Comparison of ENCODE assay signal across 2 cellular contexts in the genomic region with DNA sequence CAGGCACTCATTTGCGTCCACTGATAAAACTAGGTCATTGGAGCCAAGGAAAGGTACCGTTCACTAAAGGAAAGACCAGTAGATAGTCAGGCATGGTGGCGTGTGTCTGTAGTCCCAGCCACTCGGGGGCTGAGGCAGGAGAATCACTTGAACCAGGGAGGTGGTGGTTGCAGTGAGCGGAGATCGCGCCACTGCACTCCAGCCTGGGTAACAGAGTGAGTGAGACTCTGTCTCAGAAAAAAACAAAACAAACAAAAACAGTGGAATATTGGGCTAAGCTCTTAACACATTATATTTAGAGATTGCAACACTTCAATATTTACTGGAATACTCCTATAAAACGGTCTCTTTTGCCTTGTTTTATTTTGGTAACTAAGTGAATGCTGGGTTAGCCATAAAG.
TF ChIP-seq lines count a peak whose summit lies in the region.

No MANE protein-coding gene starts in this region.

TF ChIP-seq in WTC11, 78 proteins besides CTCF, POLR2A, EP300 and RAD21:
- TF ChIP-seq ZNF396 (CRISPR knock-in tag; IDR thresholded peaks at IDR 0.05; ENCODE audit: borderline replicate concordance) (no peak), ZNF423 (CRISPR knock-in tag; IDR thresholded peaks at IDR 0.05) (no peak), CREM (CRISPR knock-in tag; IDR thresholded peaks at IDR 0.05) (no peak), SMAD4 (CRISPR knock-in tag; IDR thresholded peaks at IDR 0.05) (no peak), TEAD1 (CRISPR knock-in tag; IDR thresholded peaks at IDR 0.05) (no peak), EMX1 (CRISPR knock-in tag; IDR thresholded peaks at IDR 0.05) (no peak), TCF7 (CRISPR knock-in tag; IDR thresholded peaks at IDR 0.05; ENCODE audit: low read depth) (no peak), NR3C1 (CRISPR knock-in tag; conservative IDR thresholded peaks at IDR 0.05; ENCODE audit: low read depth) (no peak)
- TF ChIP-seq, protein P1, sequence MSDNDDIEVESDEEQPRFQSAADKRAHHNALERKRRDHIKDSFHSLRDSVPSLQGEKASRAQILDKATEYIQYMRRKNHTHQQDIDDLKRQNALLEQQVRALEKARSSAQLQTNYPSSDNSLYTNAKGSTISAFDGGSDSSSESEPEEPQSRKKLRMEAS (CRISPR knock-in tag; IDR thresholded peaks at IDR 0.05): no peak
- TF ChIP-seq, protein P2, sequence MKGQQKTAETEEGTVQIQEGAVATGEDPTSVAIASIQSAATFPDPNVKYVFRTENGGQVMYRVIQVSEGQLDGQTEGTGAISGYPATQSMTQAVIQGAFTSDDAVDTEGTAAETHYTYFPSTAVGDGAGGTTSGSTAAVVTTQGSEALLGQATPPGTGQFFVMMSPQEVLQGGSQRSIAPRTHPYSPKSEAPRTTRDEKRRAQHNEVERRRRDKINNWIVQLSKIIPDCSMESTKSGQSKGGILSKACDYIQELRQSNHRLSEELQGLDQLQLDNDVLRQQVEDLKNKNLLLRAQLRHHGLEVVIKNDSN (CRISPR knock-in tag; IDR thresholded peaks at IDR 0.05): no peak
- TF ChIP-seq, protein P3, sequence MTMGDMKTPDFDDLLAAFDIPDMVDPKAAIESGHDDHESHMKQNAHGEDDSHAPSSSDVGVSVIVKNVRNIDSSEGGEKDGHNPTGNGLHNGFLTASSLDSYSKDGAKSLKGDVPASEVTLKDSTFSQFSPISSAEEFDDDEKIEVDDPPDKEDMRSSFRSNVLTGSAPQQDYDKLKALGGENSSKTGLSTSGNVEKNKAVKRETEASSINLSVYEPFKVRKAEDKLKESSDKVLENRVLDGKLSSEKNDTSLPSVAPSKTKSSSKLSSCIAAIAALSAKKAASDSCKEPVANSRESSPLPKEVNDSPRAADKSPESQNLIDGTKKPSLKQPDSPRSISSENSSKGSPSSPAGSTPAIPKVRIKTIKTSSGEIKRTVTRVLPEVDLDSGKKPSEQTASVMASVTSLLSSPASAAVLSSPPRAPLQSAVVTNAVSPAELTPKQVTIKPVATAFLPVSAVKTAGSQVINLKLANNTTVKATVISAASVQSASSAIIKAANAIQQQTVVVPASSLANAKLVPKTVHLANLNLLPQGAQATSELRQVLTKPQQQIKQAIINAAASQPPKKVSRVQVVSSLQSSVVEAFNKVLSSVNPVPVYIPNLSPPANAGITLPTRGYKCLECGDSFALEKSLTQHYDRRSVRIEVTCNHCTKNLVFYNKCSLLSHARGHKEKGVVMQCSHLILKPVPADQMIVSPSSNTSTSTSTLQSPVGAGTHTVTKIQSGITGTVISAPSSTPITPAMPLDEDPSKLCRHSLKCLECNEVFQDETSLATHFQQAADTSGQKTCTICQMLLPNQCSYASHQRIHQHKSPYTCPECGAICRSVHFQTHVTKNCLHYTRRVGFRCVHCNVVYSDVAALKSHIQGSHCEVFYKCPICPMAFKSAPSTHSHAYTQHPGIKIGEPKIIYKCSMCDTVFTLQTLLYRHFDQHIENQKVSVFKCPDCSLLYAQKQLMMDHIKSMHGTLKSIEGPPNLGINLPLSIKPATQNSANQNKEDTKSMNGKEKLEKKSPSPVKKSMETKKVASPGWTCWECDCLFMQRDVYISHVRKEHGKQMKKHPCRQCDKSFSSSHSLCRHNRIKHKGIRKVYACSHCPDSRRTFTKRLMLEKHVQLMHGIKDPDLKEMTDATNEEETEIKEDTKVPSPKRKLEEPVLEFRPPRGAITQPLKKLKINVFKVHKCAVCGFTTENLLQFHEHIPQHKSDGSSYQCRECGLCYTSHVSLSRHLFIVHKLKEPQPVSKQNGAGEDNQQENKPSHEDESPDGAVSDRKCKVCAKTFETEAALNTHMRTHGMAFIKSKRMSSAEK (CRISPR knock-in tag; IDR thresholded peaks at IDR 0.05; ENCODE audit: borderline replicate concordance): no peak
- TF ChIP-seq, protein P4, sequence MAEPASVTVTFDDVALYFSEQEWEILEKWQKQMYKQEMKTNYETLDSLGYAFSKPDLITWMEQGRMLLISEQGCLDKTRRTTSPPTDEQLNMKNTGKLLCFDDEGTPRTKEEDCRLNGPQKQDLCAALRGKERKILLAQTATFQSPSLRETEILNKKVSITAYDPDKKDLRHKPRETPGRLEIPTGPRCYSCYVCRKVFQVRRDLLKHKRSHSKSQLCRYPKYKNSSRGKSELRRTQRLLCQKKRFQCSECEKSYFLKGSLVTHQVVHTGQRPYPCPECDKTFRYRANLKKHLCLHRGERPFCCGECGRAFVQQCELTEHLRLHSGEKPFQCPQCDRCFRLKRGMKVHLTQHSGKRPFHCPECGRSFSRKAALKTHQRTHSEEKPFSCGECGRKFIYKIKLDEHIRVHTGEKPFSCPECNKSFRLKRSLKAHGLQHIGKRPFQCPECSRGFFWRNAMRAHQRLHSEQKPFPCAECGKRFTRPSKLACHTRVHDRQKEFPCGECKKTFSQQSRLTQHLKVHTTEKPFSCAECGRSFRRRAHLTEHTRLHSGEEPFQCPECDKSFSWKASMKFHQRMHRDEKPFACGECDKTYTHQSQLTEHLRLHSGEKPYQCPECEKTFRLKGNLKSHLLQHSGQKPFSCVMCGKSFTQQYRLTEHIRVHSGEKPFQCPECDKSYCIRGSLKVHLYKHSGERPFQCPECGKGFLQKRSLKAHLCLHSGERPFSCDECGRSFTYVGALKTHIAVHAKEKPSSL (CRISPR knock-in tag; conservative IDR thresholded peaks at IDR 0.05): no peak
- TF ChIP-seq, protein P5, sequence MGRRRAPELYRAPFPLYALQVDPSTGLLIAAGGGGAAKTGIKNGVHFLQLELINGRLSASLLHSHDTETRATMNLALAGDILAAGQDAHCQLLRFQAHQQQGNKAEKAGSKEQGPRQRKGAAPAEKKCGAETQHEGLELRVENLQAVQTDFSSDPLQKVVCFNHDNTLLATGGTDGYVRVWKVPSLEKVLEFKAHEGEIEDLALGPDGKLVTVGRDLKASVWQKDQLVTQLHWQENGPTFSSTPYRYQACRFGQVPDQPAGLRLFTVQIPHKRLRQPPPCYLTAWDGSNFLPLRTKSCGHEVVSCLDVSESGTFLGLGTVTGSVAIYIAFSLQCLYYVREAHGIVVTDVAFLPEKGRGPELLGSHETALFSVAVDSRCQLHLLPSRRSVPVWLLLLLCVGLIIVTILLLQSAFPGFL (CRISPR knock-in tag; IDR thresholded peaks at IDR 0.05; ENCODE audit: borderline replicate concordance): no peak
TF ChIP-seq in WTC11: peak in this region for 0.

TF ChIP-seq in HepG2, 621 proteins besides CTCF, POLR2A, EP300 and RAD21:
- TF ChIP-seq, protein P6, sequence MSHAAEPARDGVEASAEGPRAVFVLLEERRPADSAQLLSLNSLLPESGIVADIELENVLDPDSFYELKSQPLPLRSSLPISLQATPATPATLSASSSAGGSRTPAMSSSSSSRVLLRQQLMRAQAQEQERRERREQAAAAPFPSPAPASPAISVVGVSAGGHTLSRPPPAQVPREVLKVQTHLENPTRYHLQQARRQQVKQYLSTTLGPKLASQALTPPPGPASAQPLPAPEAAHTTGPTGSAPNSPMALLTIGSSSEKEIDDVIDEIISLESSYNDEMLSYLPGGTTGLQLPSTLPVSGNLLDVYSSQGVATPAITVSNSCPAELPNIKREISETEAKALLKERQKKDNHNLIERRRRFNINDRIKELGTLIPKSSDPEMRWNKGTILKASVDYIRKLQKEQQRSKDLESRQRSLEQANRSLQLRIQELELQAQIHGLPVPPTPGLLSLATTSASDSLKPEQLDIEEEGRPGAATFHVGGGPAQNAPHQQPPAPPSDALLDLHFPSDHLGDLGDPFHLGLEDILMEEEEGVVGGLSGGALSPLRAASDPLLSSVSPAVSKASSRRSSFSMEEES (CRISPR knock-in tag; IDR thresholded peaks at IDR 0.05): no peak
- no peak for TF ChIP-seq ZNF749 (CRISPR knock-in tag; IDR thresholded peaks at IDR 0.05; ENCODE audit: borderline replicate concordance)
- TF ChIP-seq, protein P7, sequence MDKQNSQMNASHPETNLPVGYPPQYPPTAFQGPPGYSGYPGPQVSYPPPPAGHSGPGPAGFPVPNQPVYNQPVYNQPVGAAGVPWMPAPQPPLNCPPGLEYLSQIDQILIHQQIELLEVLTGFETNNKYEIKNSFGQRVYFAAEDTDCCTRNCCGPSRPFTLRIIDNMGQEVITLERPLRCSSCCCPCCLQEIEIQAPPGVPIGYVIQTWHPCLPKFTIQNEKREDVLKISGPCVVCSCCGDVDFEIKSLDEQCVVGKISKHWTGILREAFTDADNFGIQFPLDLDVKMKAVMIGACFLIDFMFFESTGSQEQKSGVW (CRISPR knock-in tag; IDR thresholded peaks at IDR 0.05; ENCODE audit: borderline replicate concordance): no peak
- TF ChIP-seq REXO4 (CRISPR knock-in tag; IDR thresholded peaks at IDR 0.05; ENCODE audit: borderline replicate concordance): no peak
- 0 out of 2 replicates have a peak, but pooled peaks have one; percentile 44 for TF ChIP-seq ZBTB38 (CRISPR knock-in tag; IDR thresholded peaks at IDR 0.05)
- TF ChIP-seq, protein P8, sequence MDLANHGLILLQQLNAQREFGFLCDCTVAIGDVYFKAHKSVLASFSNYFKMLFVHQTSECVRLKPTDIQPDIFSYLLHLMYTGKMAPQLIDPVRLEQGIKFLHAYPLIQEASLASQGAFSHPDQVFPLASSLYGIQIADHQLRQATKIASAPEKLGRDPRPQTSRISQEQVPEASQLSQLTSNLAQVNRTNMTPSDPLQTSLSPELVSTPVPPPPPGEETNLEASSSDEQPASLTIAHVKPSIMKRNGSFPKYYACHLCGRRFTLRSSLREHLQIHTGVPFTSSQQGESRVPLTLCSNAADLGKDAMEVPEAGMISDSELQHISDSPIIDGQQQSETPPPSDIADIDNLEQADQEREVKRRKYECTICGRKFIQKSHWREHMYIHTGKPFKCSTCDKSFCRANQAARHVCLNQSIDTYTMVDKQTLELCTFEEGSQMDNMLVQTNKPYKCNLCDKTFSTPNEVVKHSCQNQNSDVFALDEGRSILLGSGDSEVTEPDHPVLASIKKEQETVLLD (CRISPR knock-in tag; IDR thresholded peaks at IDR 0.05; ENCODE audit: low read depth): no peak
- no peak for TF ChIP-seq ZBTB20 (CRISPR knock-in tag; IDR thresholded peaks at IDR 0.05; ENCODE audit: borderline replicate concordance, low read depth)
- TF ChIP-seq SMARCC2 (IDR thresholded peaks at IDR 0.05): no peak
- 0 out of 2 replicates have a peak, but pooled peaks have one; percentile 8 for TF ChIP-seq CEBPB (IDR thresholded peaks at IDR 0.05; ENCODE audit: borderline replicate concordance, low read depth, low read length)
- TF ChIP-seq ZNF607 (CRISPR knock-in tag; IDR thresholded peaks at IDR 0.05; ENCODE audit: borderline replicate concordance): no peak
- TF ChIP-seq ZNF354B (CRISPR knock-in tag; IDR thresholded peaks at IDR 0.05): no peak
- TF ChIP-seq, protein P9, sequence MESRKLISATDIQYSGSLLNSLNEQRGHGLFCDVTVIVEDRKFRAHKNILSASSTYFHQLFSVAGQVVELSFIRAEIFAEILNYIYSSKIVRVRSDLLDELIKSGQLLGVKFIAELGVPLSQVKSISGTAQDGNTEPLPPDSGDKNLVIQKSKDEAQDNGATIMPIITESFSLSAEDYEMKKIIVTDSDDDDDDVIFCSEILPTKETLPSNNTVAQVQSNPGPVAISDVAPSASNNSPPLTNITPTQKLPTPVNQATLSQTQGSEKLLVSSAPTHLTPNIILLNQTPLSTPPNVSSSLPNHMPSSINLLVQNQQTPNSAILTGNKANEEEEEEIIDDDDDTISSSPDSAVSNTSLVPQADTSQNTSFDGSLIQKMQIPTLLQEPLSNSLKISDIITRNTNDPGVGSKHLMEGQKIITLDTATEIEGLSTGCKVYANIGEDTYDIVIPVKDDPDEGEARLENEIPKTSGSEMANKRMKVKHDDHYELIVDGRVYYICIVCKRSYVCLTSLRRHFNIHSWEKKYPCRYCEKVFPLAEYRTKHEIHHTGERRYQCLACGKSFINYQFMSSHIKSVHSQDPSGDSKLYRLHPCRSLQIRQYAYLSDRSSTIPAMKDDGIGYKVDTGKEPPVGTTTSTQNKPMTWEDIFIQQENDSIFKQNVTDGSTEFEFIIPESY (CRISPR knock-in tag; IDR thresholded peaks at IDR 0.05): peak; percentile 89
- TF ChIP-seq, protein P10, sequence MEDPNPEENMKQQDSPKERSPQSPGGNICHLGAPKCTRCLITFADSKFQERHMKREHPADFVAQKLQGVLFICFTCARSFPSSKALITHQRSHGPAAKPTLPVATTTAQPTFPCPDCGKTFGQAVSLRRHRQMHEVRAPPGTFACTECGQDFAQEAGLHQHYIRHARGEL (CRISPR knock-in tag; IDR thresholded peaks at IDR 0.05): no peak
- TF ChIP-seq, protein P11, sequence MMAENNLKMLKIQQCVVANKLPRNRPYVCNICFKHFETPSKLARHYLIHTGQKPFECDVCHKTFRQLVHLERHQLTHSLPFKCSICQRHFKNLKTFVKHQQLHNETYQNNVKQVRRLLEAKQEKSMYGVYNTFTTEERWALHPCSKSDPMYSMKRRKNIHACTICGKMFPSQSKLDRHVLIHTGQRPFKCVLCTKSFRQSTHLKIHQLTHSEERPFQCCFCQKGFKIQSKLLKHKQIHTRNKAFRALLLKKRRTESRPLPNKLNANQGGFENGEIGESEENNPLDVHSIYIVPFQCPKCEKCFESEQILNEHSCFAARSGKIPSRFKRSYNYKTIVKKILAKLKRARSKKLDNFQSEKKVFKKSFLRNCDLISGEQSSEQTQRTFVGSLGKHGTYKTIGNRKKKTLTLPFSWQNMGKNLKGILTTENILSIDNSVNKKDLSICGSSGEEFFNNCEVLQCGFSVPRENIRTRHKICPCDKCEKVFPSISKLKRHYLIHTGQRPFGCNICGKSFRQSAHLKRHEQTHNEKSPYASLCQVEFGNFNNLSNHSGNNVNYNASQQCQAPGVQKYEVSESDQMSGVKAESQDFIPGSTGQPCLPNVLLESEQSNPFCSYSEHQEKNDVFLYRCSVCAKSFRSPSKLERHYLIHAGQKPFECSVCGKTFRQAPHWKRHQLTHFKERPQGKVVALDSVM (CRISPR knock-in tag; IDR thresholded peaks at IDR 0.05): no peak
- TF ChIP-seq ZNF724P (CRISPR knock-in tag; IDR thresholded peaks at IDR 0.05; ENCODE audit: borderline replicate concordance): no peak
- TF ChIP-seq ZBTB7A (CRISPR knock-in tag; IDR thresholded peaks at IDR 0.05): no peak
- TF ChIP-seq ZBTB21 (CRISPR knock-in tag; IDR thresholded peaks at IDR 0.05): no peak
